Comparison of ENCODE assay signal across 1 cellular context in genomic region chr10:97318772-97319651, GRCh38.
TF ChIP-seq lines count a peak whose summit lies in the region.

Gene FRAT1, plus strand, starts transcription at chr10:97319271. Its CDS starts 183 bp downstream, at chr10:97319454.

TF ChIP-seq in H1, 55 proteins besides CTCF, POLR2A, EP300 and RAD21:
- TF ChIP-seq PHF8 (conservative IDR thresholded peaks at IDR 0.05; ENCODE audit: low read depth, low read length): peak; percentile 72
- TF ChIP-seq SP4 (IDR thresholded peaks at IDR 0.05; ENCODE audit: low read length): no peak
- TF ChIP-seq TBP (IDR thresholded peaks at IDR 0.05; ENCODE audit: low read depth, low read length): peak; percentile 64; the same call in 1 of the 2 replicates
- peak; percentile 93 for TF ChIP-seq CHD1 (IDR thresholded peaks at IDR 0.05; ENCODE audit: low read depth, low read length)
- TF ChIP-seq TEAD4 (IDR thresholded peaks at IDR 0.05; ENCODE audit: low read depth, low read length): 0 out of 2 replicates have a peak, but pooled peaks have one; percentile 3
- TF ChIP-seq NRF1 (IDR thresholded peaks at IDR 0.05; ENCODE audit: low read depth, low read length): no peak
- TF ChIP-seq CTBP2 (IDR thresholded peaks at IDR 0.05; ENCODE audit: borderline replicate concordance, insufficient read depth, insufficient read length, low read length): peak; percentile 40
- TF ChIP-seq CREB1 (IDR thresholded peaks at IDR 0.05): peak; percentile 92
- TF ChIP-seq TAF1 (IDR thresholded peaks at IDR 0.05; ENCODE audit: low read depth, low read length): peak; percentile 86
- peak; percentile 66 for TF ChIP-seq MAX (IDR thresholded peaks at IDR 0.05)
- no peak for TF ChIP-seq RBBP5 (IDR thresholded peaks at IDR 0.05; ENCODE audit: borderline replicate concordance, low read depth, low read length)
- TF ChIP-seq EGR1 (IDR thresholded peaks at IDR 0.05; ENCODE audit: borderline replicate concordance, low read depth, low read length): peak; percentile 63
- TF ChIP-seq SIN3A (conservative IDR thresholded peaks at IDR 0.05 in 1 of 2, IDR thresholded peaks at IDR 0.05 in 1 of 2; ENCODE audit: low read depth in 1 of 2, low read length in 2 of 2): peak; percentile 14 to 18; a peak in 1 of 4 replicates
- peak; percentile 36 for TF ChIP-seq KDM4A (IDR thresholded peaks at IDR 0.05; ENCODE audit: low read depth, low read length, severe bottlenecking)
- TF ChIP-seq ATF2 (IDR thresholded peaks at IDR 0.05; ENCODE audit: low read length): peak; percentile 85; the same call in 1 of the 2 replicates
- peak; percentile 69 for TF ChIP-seq TAF7 (optimal IDR thresholded peaks at IDR 0.05; ENCODE audit: borderline replicate concordance, low read depth, low read length)
- TF ChIP-seq SIRT6 (IDR thresholded peaks at IDR 0.05; ENCODE audit: low read length): no peak
- TF ChIP-seq JUN (IDR thresholded peaks at IDR 0.05; ENCODE audit: low read depth, low read length): 0 out of 2 replicates have a peak, but pooled peaks have one; percentile 2
- no peak for TF ChIP-seq MAFK (IDR thresholded peaks at IDR 0.05; ENCODE audit: low read depth, low read length)
- TF ChIP-seq TCF12 (IDR thresholded peaks at IDR 0.05; ENCODE audit: low read depth, low read length): 0 out of 2 replicates have a peak, but pooled peaks have one; percentile 23
- TF ChIP-seq ASH2L (IDR thresholded peaks at IDR 0.05; ENCODE audit: low read length): peak; percentile 5
- TF ChIP-seq E2F6 (IDR thresholded peaks at IDR 0.05): peak; percentile 52
- peak; percentile 34; the same call in 1 of the 2 replicates for TF ChIP-seq SIX5 (IDR thresholded peaks at IDR 0.05; ENCODE audit: low read depth, low read length)
- TF ChIP-seq POLR2AphosphoS5 (IDR thresholded peaks at IDR 0.05; ENCODE audit: low read depth, low read length): peak; percentile 24; the same call in 1 of the 2 replicates
- peak; percentile 96 for TF ChIP-seq JUND (IDR thresholded peaks at IDR 0.05; ENCODE audit: low read length)
TF ChIP-seq in H1: peak in this region for 20.
